In genomic region chr5:57522477-57522876, GRCh38 we compare ENCODE assay signal across 12 cellular contexts. TPM values are rescaled to one million over a fixed set of nuclear protein-coding genes. Genes with fewer than 3 reads are reported as not detected.
"Had no signal": no experiment of that assay in that cellular context is flagged by ENCODE, and none has a peak within 500 bp of the region (broad histone marks: within the 10 kb centered on the region; RNA-seq: fewer than 3 reads in every experiment).

No MANE protein-coding gene starts in this region.

RNA-seq across cellular contexts. Expression of gene ACTBL2, which starts 39.9 kb away (rescaled TPM):
- total RNA-seq: stomach, subcutaneous adipose tissue, temporal lobe, thoracic aorta, tibial nerve, transverse colon, upper lobe of left lung, upper lobe of right lung, ureter, urinary bladder, uterus, vagina had no signal
- polyA plus RNA-seq: urinary bladder had no signal
